Comparison of ENCODE assay signal across 13 cellular contexts in the genomic region with DNA sequence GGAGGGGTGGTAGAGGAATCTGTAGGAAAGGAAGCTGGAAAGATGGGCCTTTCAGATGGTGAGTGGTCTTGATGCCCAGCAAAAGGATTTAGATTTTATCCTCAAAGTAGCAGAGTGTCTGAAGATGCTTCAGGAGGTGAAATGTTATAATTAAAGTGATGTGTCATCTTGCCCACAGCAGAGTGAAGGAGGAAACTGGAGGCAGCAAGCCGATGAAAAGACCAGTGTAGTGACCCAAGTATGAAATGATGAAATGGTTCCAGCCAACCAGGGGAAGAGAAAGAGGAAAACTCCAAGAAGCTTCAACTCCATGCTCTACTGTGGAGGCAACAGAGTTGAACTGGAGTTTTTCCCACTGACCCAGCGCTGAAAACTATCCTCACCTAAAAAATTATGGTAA.
DNase-seq lines count a peak whose midpoint lies in the region; ATAC-seq, FAIRE-seq and TF ChIP-seq lines count a peak whose summit lies in the region.
"Had no signal": no experiment of that assay in that cellular context is flagged by ENCODE, and none has a peak within 500 bp of the region (broad histone marks: within the 10 kb centered on the region; RNA-seq: fewer than 3 reads in every experiment).

No MANE protein-coding gene starts in this region.

- H3K56ac ChIP-seq in H1 (replicated peaks; ENCODE audit: insufficient read length, low read depth, low read length) = no peak overlapping the region

- TF ChIP-seq CTCF in OCI-LY7 (conservative IDR thresholded peaks at IDR 0.05; ENCODE audit: low read length) = no peak
- TF ChIP-seq CTCF in H1 (IDR thresholded peaks at IDR 0.05; ENCODE audit: control extremely low read depth in 1 of 3, insufficient read depth in 1 of 3, low read depth in 1 of 3, low read length in 3 of 3) = no peak
- TF ChIP-seq CTCF in left lung (IDR thresholded peaks at IDR 0.05) = no peak

- no peak overlapping the region for H2BK20ac ChIP-seq in H1 (ENCODE audit: low read length)

- H3K36me3 ChIP-seq in OCI-LY7 (ENCODE audit: insufficient read depth, low read length) (peaks cover 19% of the 10 kb centered on the region; the same call in 1 of the 2 replicates), H1 (ENCODE audit: control insufficient read depth in 2 of 4, insufficient read depth in 4 of 4, low read length in 3 of 4) (no peaks in the 10 kb centered on the region), left lung (no peaks in the 10 kb centered on the region)
- H3K36me3 ChIP-seq: thyroid gland had no signal

- H2BK12ac ChIP-seq in H1 (ENCODE audit: low read depth, low read length) = no peak overlapping the region

- no peak overlapping the region for H2BK5ac ChIP-seq in H1 (ENCODE audit: low read depth, low read length)

- H4K5ac ChIP-seq in H1 (ENCODE audit: insufficient read length, low read depth, low read length) = no peak overlapping the region

- TF ChIP-seq RAD21 in H1 (IDR thresholded peaks at IDR 0.05 in 1 of 2, conservative IDR thresholded peaks at IDR 0.05 in 1 of 2; ENCODE audit: low read depth in 2 of 2, low read length in 2 of 2) = no peak

- H3K4me2 ChIP-seq in OCI-LY7 (ENCODE audit: low read length) (peak overlapping the region; percentile 98), H1 (ENCODE audit: insufficient read depth in 1 of 2, low read depth in 2 of 2, low read length in 2 of 2) (peak overlapping the region; percentile 3 to 6; a peak in 1 of 4 replicates)

- H3K27ac Mint-ChIP-seq in activated T-cell treated with anti-CD3 and anti-CD28 coated beads, Interleukin-2, amount 50 U/mL, for 24 hours = peak overlapping the region; percentile 92
- H3K27ac Mint-ChIP-seq in stimulated activated naive CD8-positive, alpha-beta T cell treated with anti-CD3 and anti-CD28 coated beads, Interleukin-15, Interleukin-2, amounts not matched to agents 100 ng/mL and 50 ng/mL, for 24 hours = peak overlapping the region; percentile 98

- H3K4me1 ChIP-seq in OCI-LY7 (ENCODE audit: insufficient read depth, low read length, poor library complexity, severe bottlenecking) (peaks cover 97% of the 10 kb centered on the region), H1 (replicated peaks in 1 of 4; ENCODE audit: control insufficient read depth in 3 of 4, insufficient read depth in 4 of 4, low read length in 3 of 4) (peaks cover 13 to 20% (median 14%) of the 10 kb centered on the region in 4 experiments), left lung (peaks cover 12 to 15% of the 10 kb centered on the region in 2 donors)

- peaks cover 41% of the 10 kb centered on the region for H3K36me3 Mint-ChIP-seq in activated T-cell treated with anti-CD3 and anti-CD28 coated beads, Interleukin-2, amount 50 U/mL, for 24 hours (ENCODE audit: low read depth)
- H3K36me3 Mint-ChIP-seq in stimulated activated naive CD8-positive, alpha-beta T cell treated with anti-CD3 and anti-CD28 coated beads, Interleukin-15, Interleukin-2, amounts not matched to agents 100 ng/mL and 50 ng/mL, for 24 hours (ENCODE audit: low read depth) = no peaks in the 10 kb centered on the region

- no peaks in the 10 kb centered on the region for H3K9me3 ChIP-seq in OCI-LY7 (ENCODE audit: low read length)
- no peaks in the 10 kb centered on the region for H3K9me3 ChIP-seq in H1 (ENCODE audit: insufficient read depth in 2 of 2, low read depth in 1 of 2, low read length in 1 of 2)
- H3K9me3 ChIP-seq in left lung = no peaks in the 10 kb centered on the region
- H3K9me3 ChIP-seq: thyroid gland had no signal

- H4K8ac ChIP-seq in H1 (ENCODE audit: extremely low read depth, insufficient read depth, low read length) = no peak overlapping the region

- H4K20me1 ChIP-seq in OCI-LY7 (ENCODE audit: insufficient read depth, low read length) = peaks cover 22% of the 10 kb centered on the region; the same call in 1 of the 2 replicates
- peaks cover 25 to 44% of the 10 kb centered on the region in 2 experiments for H4K20me1 ChIP-seq in H1 (replicated peaks in 1 of 2; ENCODE audit: control insufficient read depth in 1 of 2, insufficient read depth in 2 of 2, low read length in 2 of 2)

- POLR2A ChIA-PET in OCI-LY7 (lab: Charles Lee) (interaction anchor here (0.7 to 2.5 kb wide), 10 partner anchors 8 to 725 kb away, joined by 3 to 8 read pairs (median 4); no protein-coding TSS in a partner anchor), H1 (lab: Charles Lee; ENCODE audit: partially characterized antibody) (interaction anchor here (0.6 to 1.9 kb wide), 5 partner anchors 9 to 69 kb away, joined by 3 to 4 read pairs (median 3); no protein-coding TSS in a partner anchor)

- no TSS peak for BruUV-seq in OCI-LY7 (replicated peaks; lab: Mats Ljungman, UMichigan)

- FAIRE-seq in H1 (lab: Jason Lieb, UNC) = no peak

- H3K4me3 Mint-ChIP-seq in activated T-cell treated with anti-CD3 and anti-CD28 coated beads, Interleukin-2, amount 50 U/mL, for 24 hours = peak overlapping the region; percentile 59
- peak overlapping the region; percentile 79 for H3K4me3 Mint-ChIP-seq in stimulated activated naive CD8-positive, alpha-beta T cell treated with anti-CD3 and anti-CD28 coated beads, Interleukin-15, Interleukin-2, amounts not matched to agents 100 ng/mL and 50 ng/mL, for 24 hours

- H3K4me3 ChIP-seq in OCI-LY7 (ENCODE audit: low read depth, low read length, poor library complexity, severe bottlenecking) = peak overlapping the region; percentile 2
- H3K4me3 ChIP-seq in H1 (ENCODE audit: extremely low read depth in 1 of 4, insufficient read depth in 2 of 4, low read depth in 3 of 4, low read length in 4 of 4) = no peak overlapping the region; a peak in 1 of 8 replicates
- H3K4me3 ChIP-seq in left lung = no peak overlapping the region
- H3K4me3 ChIP-seq: thyroid gland had no signal

- H3K79me2 ChIP-seq in OCI-LY7 (ENCODE audit: insufficient read depth, low read depth, low read length) = peaks cover 100% of the 10 kb centered on the region
- peaks cover 27 to 100% of the 10 kb centered on the region in 2 experiments; a peak in 3 of 4 replicates for H3K79me2 ChIP-seq in H1 (ENCODE audit: control insufficient read depth in 1 of 2, insufficient read depth in 2 of 2, low read length in 2 of 2)

- H3K18ac ChIP-seq in H1 (ENCODE audit: extremely low read depth, low read length) = no peak overlapping the region

- no peak for TF ChIP-seq EP300 in H1 (IDR thresholded peaks at IDR 0.05; ENCODE audit: borderline replicate concordance in 1 of 2, low read depth in 2 of 2, low read length in 2 of 2)

- no peak overlapping the region for H2AFZ ChIP-seq in OCI-LY7 (ENCODE audit: low read length)
- no peak overlapping the region for H2AFZ ChIP-seq in H1 (ENCODE audit: low read length)

- H3K14ac ChIP-seq in H1 (ENCODE audit: insufficient read length) = no peak overlapping the region

- no peak overlapping the region for H3K4ac ChIP-seq in H1 (replicated peaks; ENCODE audit: insufficient read length, low read depth, low read length)

- no peak overlapping the region for H2BK15ac ChIP-seq in H1 (ENCODE audit: low read length)

- H3K4me1 Mint-ChIP-seq in activated T-cell treated with anti-CD3 and anti-CD28 coated beads, Interleukin-2, amount 50 U/mL, for 24 hours (ENCODE audit: low read depth) = peaks cover 95% of the 10 kb centered on the region
- H3K4me1 Mint-ChIP-seq in stimulated activated naive CD8-positive, alpha-beta T cell treated with anti-CD3 and anti-CD28 coated beads, Interleukin-15, Interleukin-2, amounts not matched to agents 100 ng/mL and 50 ng/mL, for 24 hours (ENCODE audit: low read depth) = peaks cover 98% of the 10 kb centered on the region

- no peak overlapping the region for H2AK5ac ChIP-seq in H1 (ENCODE audit: low read depth, low read length)

- no peak overlapping the region for H4K91ac ChIP-seq in H1 (replicated peaks; ENCODE audit: insufficient read length, low read length)

- WGBS in H1 (ENCODE audit: extremely low coverage in 1 of 2, insufficient coverage in 1 of 2, insufficient read length in 1 of 2, insufficient replicate concordance in 2 of 2, low coverage in 1 of 2, low lambda C conversion rate in 2 of 2, missing lambda C conversion rate in 1 of 2), 2 experiments = 93% methylated on average over 2 of the region's 2 CpGs; no CpG with 5 or more reads in 1 of the 2 experiments

- H3K27me3 Mint-ChIP-seq in activated T-cell treated with anti-CD3 and anti-CD28 coated beads, Interleukin-2, amount 50 U/mL, for 24 hours = no peaks in the 10 kb centered on the region
- H3K27me3 Mint-ChIP-seq in stimulated activated naive CD8-positive, alpha-beta T cell treated with anti-CD3 and anti-CD28 coated beads, Interleukin-15, Interleukin-2, amounts not matched to agents 100 ng/mL and 50 ng/mL, for 24 hours = no peaks in the 10 kb centered on the region

- H3K27ac ChIP-seq in OCI-LY7 (ENCODE audit: low read depth, low read length, poor library complexity, severe bottlenecking) = peak overlapping the region; percentile 42
- no peak overlapping the region for H3K27ac ChIP-seq in H1 (ENCODE audit: low read depth, low read length)
- H3K27ac ChIP-seq in left lung = no peak overlapping the region
- H3K27ac ChIP-seq: thyroid gland had no signal

- no peak for ATAC-seq in HG02759 (IDR thresholded peaks at IDR 0.05; ENCODE audit: unreplicated experiment)
- no peak for ATAC-seq in left lung
- ATAC-seq: left ventricle myocardium superior, Panc1 had no signal

- intact Hi-C loops in OCI-LY7 (cut with micrococcal nuclease; ENCODE audit: unreplicated experiment) (no loop called here), left lung (cut with DNase I) (no loop called here)

- DNase-seq in activated T-cell treated with anti-CD3 and anti-CD28 coated beads, Interleukin-2, amount 50 U/mL, for 24 hours = no peak
- DNase-seq in activated T-cell treated with anti-CD3 and anti-CD28 coated beads, Interleukin-2, amount 50 U/mL, for 48 hours = no peak
- DNase-seq in OCI-LY7 (ENCODE audit: low spot score) (no peak), H1 (ENCODE audit: low read depth in 1 of 2, low spot score in 2 of 2) (no peak), MV-4-11 (lab: John Stamatoyannopoulos, UW) (no peak), left lung (no peak)
- DNase-seq: left ventricle myocardium superior, MM.1S, NCI-H2029 treated with DMSO at 0.1 percent for 48 hours, thyroid gland had no signal

- H3K23me2 ChIP-seq in H1 (ENCODE audit: low read depth, low read length) = no peaks in the 10 kb centered on the region

- no peaks in the 10 kb centered on the region for H3K27me3 ChIP-seq in H1 (replicated peaks in 1 of 4; ENCODE audit: control insufficient read depth in 3 of 4, extremely low read depth in 1 of 4, insufficient read depth in 3 of 4, low read length in 3 of 4)
- no peaks in the 10 kb centered on the region for H3K27me3 ChIP-seq in left lung
- H3K27me3 ChIP-seq: thyroid gland had no signal

- H3K9me2 ChIP-seq in OCI-LY7 (ENCODE audit: insufficient read depth, low read length) = no peaks in the 10 kb centered on the region

- peaks cover 16% of the 10 kb centered on the region for H3K79me1 ChIP-seq in H1 (ENCODE audit: low read depth, low read length)

- no peak for TF ChIP-seq POLR2A in H1 (IDR thresholded peaks at IDR 0.05; ENCODE audit: control extremely low read depth in 1 of 2, low read depth in 2 of 2, low read length in 2 of 2)

- H3K9ac ChIP-seq in H1 (replicated peaks in 1 of 4; ENCODE audit: extremely low read depth in 1 of 4, low read depth in 3 of 4, low read length in 3 of 4) = no peak overlapping the region

- H2BK120ac ChIP-seq in H1 (replicated peaks; ENCODE audit: low read depth, low read length) = no peak overlapping the region

- H3K9me3 Mint-ChIP-seq in activated T-cell treated with anti-CD3 and anti-CD28 coated beads, Interleukin-2, amount 50 U/mL, for 24 hours = no peaks in the 10 kb centered on the region
- no peaks in the 10 kb centered on the region for H3K9me3 Mint-ChIP-seq in stimulated activated naive CD8-positive, alpha-beta T cell treated with anti-CD3 and anti-CD28 coated beads, Interleukin-15, Interleukin-2, amounts not matched to agents 100 ng/mL and 50 ng/mL, for 24 hours

- no peak overlapping the region for H3K23ac ChIP-seq in H1 (ENCODE audit: insufficient read length)

- CTCF ChIA-PET in OCI-LY7 (lab: Charles Lee; ENCODE audit: unreplicated experiment) (no interaction called here), H1 (lab: Charles Lee; ENCODE audit: partially characterized antibody) (interaction anchor here (0.5 to 0.8 kb wide), 2 partner anchors 30 to 902 kb away, joined by 3 to 6 read pairs; no protein-coding TSS in a partner anchor)
